Comparison of ENCODE assay signal across 19 cellular contexts in genomic region chr18:21331094-21331493, GRCh38.
"Had no signal": no experiment of that assay in that cellular context is flagged by ENCODE, and none has a peak within 500 bp of the region (broad histone marks: within the 10 kb centered on the region; RNA-seq: fewer than 3 reads in every experiment).

No MANE protein-coding gene starts in this region.

- H3K27me3 ChIP-seq: foreskin keratinocyte, spleen, upper lobe of right lung had no signal

- H3K4me1 ChIP-seq: prostate gland had no signal

- ATAC-seq: activated CD4-positive, CD25-positive, alpha-beta regulatory T cell treated with anti-CD3 and anti-CD28 coated beads, Interleukin-2, amount 50 U/mL, for 24 hours; activated T-cell treated with anti-CD3 and anti-CD28 coated beads, Interleukin-2, amount 50 U/mL, for 72 hours; foreskin keratinocyte had no signal

- DNase-seq: activated CD4-positive, alpha-beta memory T cell treated with anti-CD3 and anti-CD28 coated beads, Interleukin-2, amount 10 ng/mL, durations not matched to agents 7 days and 5 days; activated CD4-positive, alpha-beta T cell treated with anti-CD3 and anti-CD28 coated beads, Interleukin-2, amount 10 ng/mL, durations not matched to agents 24 days and 14 days; activated effector memory CD4-positive, alpha-beta T cell treated with Interleukin-2 at 50 U/mL for 16 hours; activated naive CD4-positive, alpha-beta T cell treated with anti-CD3 and anti-CD28 coated beads for 36 hours; activated naive CD8-positive, alpha-beta T cell treated with anti-CD3 and anti-CD28 coated beads, Interleukin-2, amount 10 ng/mL, durations not matched to agents 7 days and 5 days; activated T-cell treated with anti-CD3 and anti-CD28 coated beads, Interleukin-2, amount 50 U/mL, for 72 hours; amygdala; effector CD8-positive, alpha-beta T cell; immature natural killer cell; spleen; stimulated activated CD4-positive, alpha-beta T cell treated with anti-CD3 and anti-CD28 coated beads, Interleukin-4, amount 100 ng/mL, for 1 hour; stimulated activated naive CD4-positive, alpha-beta T cell treated with Interleukin-2 at 50 U/mL for 16 hours; T-helper 2 cell; upper lobe of right lung had no signal

- H3K36me3 ChIP-seq: prostate gland, spleen, thoracic aorta, upper lobe of right lung had no signal

- H3K27ac ChIP-seq: foreskin keratinocyte, prostate gland, spleen, upper lobe of right lung, VCaP had no signal

- H3K4me3 ChIP-seq: prostate gland, spleen, thoracic aorta, upper lobe of right lung had no signal

- H3K9me3 ChIP-seq: prostate gland, spleen, thoracic aorta, upper lobe of right lung had no signal
